Comparison of ENCODE assay signal across 7 cellular contexts in genomic region chr9:20085842-20086241, GRCh38.
"Had no signal": no experiment of that assay in that cellular context is flagged by ENCODE, and none has a peak within 500 bp of the region (broad histone marks: within the 10 kb centered on the region; RNA-seq: fewer than 3 reads in every experiment).

No MANE protein-coding gene starts in this region.

- H3K9me3 ChIP-seq: HAP-1 had no signal

- H3K4me3 ChIP-seq: GM23248, HAP-1, K562 had no signal

- H3K27ac Mint-ChIP-seq: HFFc6 had no signal

- DNase-seq: GM23248, GOT3, H7, HFFc6, IMR-90 had no signal

- H3K9me3 Mint-ChIP-seq: HFFc6 had no signal

- H3K4me3 Mint-ChIP-seq: HFFc6 had no signal

- H3K27ac ChIP-seq: GM23248 had no signal

- H3K36me3 ChIP-seq: HAP-1 had no signal

- H3K9ac ChIP-seq: GM23248 had no signal

- H3K4me1 ChIP-seq: HAP-1 had no signal

- H2AFZ ChIP-seq: GM23248 had no signal
